In genomic region chr20:32970115-32970972, GRCh38 we compare ENCODE assay signal across 13 cellular contexts. TPM values are rescaled to one million over a fixed set of nuclear protein-coding genes. Genes with fewer than 3 reads are reported as not detected.
DNase-seq lines count a peak whose midpoint lies in the region; ATAC-seq and TF ChIP-seq lines count a peak whose summit lies in the region.
"Had no signal": no experiment of that assay in that cellular context is flagged by ENCODE, and none has a peak within 500 bp of the region (broad histone marks: within the 10 kb centered on the region; RNA-seq: fewer than 3 reads in every experiment).

No MANE protein-coding gene starts in this region.

- no peaks in the 10 kb centered on the region for H3K36me3 ChIP-seq in CD8-positive, alpha-beta memory T cell (ENCODE audit: insufficient read depth, low read length)
- H3K36me3 ChIP-seq in mucosa of descending colon (ENCODE audit: low read depth) (no peaks in the 10 kb centered on the region), thyroid gland (no peaks in the 10 kb centered on the region)

- CTCF ChIA-PET in CD8-positive, alpha-beta memory T cell (lab: Charles Lee), result no interaction called here

- no peak for TF ChIP-seq POLR2A in thyroid gland (IDR thresholded peaks at IDR 0.05)

- H3K27ac Mint-ChIP-seq in CD8-positive, alpha-beta memory T cell, result peak overlapping the region in 2 of 8 donors; percentile 96 to 99
- peak overlapping the region; percentile 79 for H3K27ac Mint-ChIP-seq in endothelial cell (ENCODE audit: unreplicated experiment)

- H3K27me3 Mint-ChIP-seq in CD8-positive, alpha-beta memory T cell, result peaks cover 0 to 1% of the 10 kb centered on the region in 2 donors
- peaks cover 2% of the 10 kb centered on the region for H3K27me3 Mint-ChIP-seq in endothelial cell (ENCODE audit: unreplicated experiment)

- peak overlapping the region; percentile 64 for H3K4me3 ChIP-seq in CD8-positive, alpha-beta memory T cell (ENCODE audit: low read length)
- H3K4me3 ChIP-seq in HL-60 (replicated peaks; ENCODE audit: insufficient read depth, low read length) (no peak overlapping the region), skin epidermis (no peak overlapping the region), mucosa of descending colon (no peak overlapping the region), thyroid gland (replicated peaks in 1 of 3) (no peak overlapping the region)

- H3K27ac ChIP-seq in CD8-positive, alpha-beta memory T cell (ENCODE audit: low read depth, low read length), result peak overlapping the region; percentile 59
- H3K27ac ChIP-seq in HL-60 (replicated peaks) (peak overlapping the region; percentile 89), skin epidermis (peak overlapping the region in 18 of 21 experiments; percentile 21 to 96 (median 70)), thyroid gland (no peak overlapping the region)

- H3K36me3 Mint-ChIP-seq in CD8-positive, alpha-beta memory T cell, result no peaks in the 10 kb centered on the region
- H3K36me3 Mint-ChIP-seq in endothelial cell (ENCODE audit: low read depth, unreplicated experiment), result no peaks in the 10 kb centered on the region

- H3K4me1 ChIP-seq in CD8-positive, alpha-beta memory T cell (ENCODE audit: insufficient read depth, low read length), result peaks cover 98% of the 10 kb centered on the region
- H3K4me1 ChIP-seq in mucosa of descending colon (ENCODE audit: low read depth) (peaks cover 2% of the 10 kb centered on the region), thyroid gland (peaks cover 0 to 4% of the 10 kb centered on the region in 2 donors)

- intact Hi-C loops in mucosa of descending colon (cut with DNase I, micrococcal nuclease) (no loop called here), thyroid gland (cut with DNase I) (no loop called here)

- H3K9me3 ChIP-seq in CD8-positive, alpha-beta memory T cell (ENCODE audit: low read length), result no peaks in the 10 kb centered on the region
- no peaks in the 10 kb centered on the region for H3K9me3 ChIP-seq in mucosa of descending colon
- no peaks in the 10 kb centered on the region for H3K9me3 ChIP-seq in thyroid gland

- peak in 1 of 5 donors; percentile 26 for DNase-seq in CD8-positive, alpha-beta memory T cell
- no peak for DNase-seq in HL-60 (ENCODE audit: low read depth in 1 of 2, low spot score in 1 of 2)
- DNase-seq in endothelial cell (ENCODE audit: low spot score), result no peak
- DNase-seq in mucosa of descending colon, result no peak
- DNase-seq in DMS114 treated with DMSO at 0.1 percent for 48 hours (lab: John Stamatoyannopoulos, UW; ENCODE audit: unreplicated experiment), result no peak
- no peak for DNase-seq in thyroid gland
- DNase-seq: NCI-H69; RPMI8226; stimulated activated CD4-positive, alpha-beta T cell treated with anti-CD3 and anti-CD28 coated beads, Interleukin-2, amount 100 ng/mL, for 48 hours; T1000 had no signal

- H3K9me3 Mint-ChIP-seq in CD8-positive, alpha-beta memory T cell, result peaks cover 0 to 3% (median 0%) of the 10 kb centered on the region in 5 donors
- no peaks in the 10 kb centered on the region for H3K9me3 Mint-ChIP-seq in endothelial cell (ENCODE audit: unreplicated experiment)

- POLR2A ChIA-PET in CD8-positive, alpha-beta memory T cell (lab: Charles Lee), result interaction anchor here (0.5 kb wide), 1 partner anchor 527 kb away, joined by 3 read pairs; no protein-coding TSS in a partner anchor

- H3K4me3 Mint-ChIP-seq in CD8-positive, alpha-beta memory T cell, result peak overlapping the region in 6 of 7 donors; percentile 42 to 66 (median 50)
- no peak overlapping the region for H3K4me3 Mint-ChIP-seq in endothelial cell (ENCODE audit: unreplicated experiment)

- no peak for TF ChIP-seq CTCF in HL-60 (IDR thresholded peaks at IDR 0.05; ENCODE audit: insufficient read depth, low read length)
- no peak for TF ChIP-seq CTCF in endothelial cell (IDR thresholded peaks at IDR 0.05; ENCODE audit: unreplicated experiment)
- no peak for TF ChIP-seq CTCF in mucosa of descending colon (IDR thresholded peaks at IDR 0.05)
- no peak for TF ChIP-seq CTCF in thyroid gland (IDR thresholded peaks at IDR 0.05)

- WGBS in thyroid gland, 2 donors, result 90 to 97% methylated on average over 9 to 13 of the region's 15 CpGs

- ATAC-seq in mucosa of descending colon, result no peak

- H3K4me1 Mint-ChIP-seq in CD8-positive, alpha-beta memory T cell, result peaks cover 0 to 57% (median 51%) of the 10 kb centered on the region in 3 donors
- peaks cover 37% of the 10 kb centered on the region for H3K4me1 Mint-ChIP-seq in endothelial cell (ENCODE audit: unreplicated experiment)

- H3K27me3 ChIP-seq in CD8-positive, alpha-beta memory T cell (ENCODE audit: insufficient read depth, low read length, poor library complexity, severe bottlenecking), result no peaks in the 10 kb centered on the region
- H3K27me3 ChIP-seq in HL-60 (ENCODE audit: insufficient read depth, poor library complexity, severe bottlenecking), result no peaks in the 10 kb centered on the region
- no peaks in the 10 kb centered on the region for H3K27me3 ChIP-seq in thyroid gland

RNA-seq across cellular contexts. Expression of gene SUN5, which starts 33.9 kb away (rescaled TPM):
- total RNA-seq in CD8-positive, alpha-beta memory T cell, result not detected
- polyA plus RNA-seq in CD8-positive, alpha-beta memory T cell, result not detected
- total RNA-seq in endothelial cell (ENCODE audit: unreplicated experiment) (not detected), mucosa of descending colon (not detected), thyroid gland (not detected)
- total RNA-seq: astrocyte, liver had no signal
- polyA plus RNA-seq: liver had no signal

RNA-seq across cellular contexts. Expression of gene BPIFB2, which starts 37.2 kb away (rescaled TPM):
- total RNA-seq in CD8-positive, alpha-beta memory T cell, result not detected
- not detected for polyA plus RNA-seq in CD8-positive, alpha-beta memory T cell
- total RNA-seq in endothelial cell (ENCODE audit: unreplicated experiment) (not detected), mucosa of descending colon (not detected), thyroid gland (not detected)
- total RNA-seq: astrocyte had no signal

Comparison
In these comparisons a context has a peak if more than half of its experiments do, and no peak if none do; other contexts are left out.
1. H3K27ac ChIP-seq: peak in CD8-positive, alpha-beta memory T cell (single experiment), HL-60 (single experiment) and skin epidermis (18 of 21); none in thyroid gland (0 of 3).